ENCODE assay signal across 14 cellular contexts in genomic region chr20:4341804-4342560, GRCh38.
DNase-seq lines count a peak whose midpoint lies in the region; ATAC-seq and TF ChIP-seq lines count a peak whose summit lies in the region.
"Had no signal": no experiment of that assay in that cellular context is flagged by ENCODE, and none has a peak within 500 bp of the region (broad histone marks: within the 10 kb centered on the region; RNA-seq: fewer than 3 reads in every experiment).

No MANE protein-coding gene starts in this region.

- no peaks in the 10 kb centered on the region for H3K36me3 ChIP-seq in GM23248 (ENCODE audit: low read depth)
- H3K36me3 ChIP-seq: gastroesophageal sphincter had no signal

- H3K4me1 ChIP-seq in GM23248 (ENCODE audit: insufficient read depth): peaks cover 16% of the 10 kb centered on the region

- H2AFZ ChIP-seq in GM23248: no peak overlapping the region

- DNase-seq in GM23248 (peak; percentile 61), foreskin fibroblast (peak; percentile 69 to 76), stromal cell of bone marrow (ENCODE audit: low read depth) (peak; percentile 45), NCI-H510A treated with DMSO at 0.1 percent for 48 hours (lab: John Stamatoyannopoulos, UW) (no peak), NCI-H2029 treated with DMSO at 0.1 percent for 48 hours (lab: John Stamatoyannopoulos, UW) (no peak), SKM-1 (lab: John Stamatoyannopoulos, UW; ENCODE audit: unreplicated experiment) (no peak)
- no peak for DNase-seq in activated CD4-positive, CD25-positive, alpha-beta regulatory T cell (lab: John Stamatoyannopoulos, UW)
- DNase-seq: activated effector memory CD4-positive, alpha-beta T cell treated with Interleukin-2 at 50 U/mL for 16 hours; DMS 273 treated with DMSO at 0.1 percent for 48 hours; NCI-H1417 treated with DMSO at 0.1 percent for 48 hours; stimulated activated CD4-positive, alpha-beta T cell treated with anti-CD3 and anti-CD28 coated beads, Interleukin-1b, Interleukin-23, amount 100 ng/mL, for 48 hours had no signal

- H3K27ac ChIP-seq in GM23248: no peak overlapping the region
- H3K27ac ChIP-seq: gastroesophageal sphincter had no signal

- no peaks in the 10 kb centered on the region for H3K27me3 ChIP-seq in GM23248 (replicated peaks; ENCODE audit: insufficient read depth)
- H3K27me3 ChIP-seq: gastroesophageal sphincter had no signal

- H3F3A ChIP-seq in GM23248 (ENCODE audit: insufficient read depth): peaks cover 15% of the 10 kb centered on the region

- no peaks in the 10 kb centered on the region for H3K9me2 ChIP-seq in GM23248 (ENCODE audit: insufficient read depth)

- ATAC-seq in SK-N-SH treated with all-trans-retinoic acid at 6 μM for 48 hours: peak; percentile 69
- ATAC-seq: gastroesophageal sphincter; stimulated activated memory B cell treated with anti-CD40 and anti-IgM and Interleukin-4, amounts not matched to agents 10 μg/mL and 1 μg/mL and 100 μg/mL, for 72 hours had no signal

- no peaks in the 10 kb centered on the region for H3K79me2 ChIP-seq in GM23248 (ENCODE audit: insufficient read depth)

- H3K9me3 ChIP-seq in GM23248 (ENCODE audit: low read depth): no peaks in the 10 kb centered on the region
- H3K9me3 ChIP-seq: gastroesophageal sphincter had no signal

- TF ChIP-seq CTCF in foreskin fibroblast (IDR thresholded peaks at IDR 0.05; ENCODE audit: low read depth, low read length): no peak

- 32 to 33% methylated on average over 7 of the region's 7 CpGs for whole genome bisulfite sequencing in GM23248 (ENCODE audit: low coverage in 1 of 2, low lambda C conversion rate in 2 of 2, missing lambda C conversion rate in 2 of 2), 2 experiments

- no peaks in the 10 kb centered on the region for H4K20me1 ChIP-seq in GM23248 (ENCODE audit: insufficient read depth)

- in situ Hi-C loops in GM23248 (cut with MboI): no loop called here

- peak overlapping the region; percentile 51 for H3K4me2 ChIP-seq in GM23248 (ENCODE audit: unreplicated experiment)

- no peak overlapping the region for H3K9ac ChIP-seq in GM23248

- no peak overlapping the region for H3K4me3 ChIP-seq in GM23248
- no peak overlapping the region for H3K4me3 ChIP-seq in foreskin fibroblast (ENCODE audit: low read depth in 1 of 2, low read length in 2 of 2)
- H3K4me3 ChIP-seq: gastroesophageal sphincter had no signal

TF ChIP-seq in SK-N-SH treated with all-trans-retinoic acid at 6 μM for 48 hours, 23 proteins besides CTCF, POLR2A, EP300 and RAD21:
- TF ChIP-seq, protein P1, sequence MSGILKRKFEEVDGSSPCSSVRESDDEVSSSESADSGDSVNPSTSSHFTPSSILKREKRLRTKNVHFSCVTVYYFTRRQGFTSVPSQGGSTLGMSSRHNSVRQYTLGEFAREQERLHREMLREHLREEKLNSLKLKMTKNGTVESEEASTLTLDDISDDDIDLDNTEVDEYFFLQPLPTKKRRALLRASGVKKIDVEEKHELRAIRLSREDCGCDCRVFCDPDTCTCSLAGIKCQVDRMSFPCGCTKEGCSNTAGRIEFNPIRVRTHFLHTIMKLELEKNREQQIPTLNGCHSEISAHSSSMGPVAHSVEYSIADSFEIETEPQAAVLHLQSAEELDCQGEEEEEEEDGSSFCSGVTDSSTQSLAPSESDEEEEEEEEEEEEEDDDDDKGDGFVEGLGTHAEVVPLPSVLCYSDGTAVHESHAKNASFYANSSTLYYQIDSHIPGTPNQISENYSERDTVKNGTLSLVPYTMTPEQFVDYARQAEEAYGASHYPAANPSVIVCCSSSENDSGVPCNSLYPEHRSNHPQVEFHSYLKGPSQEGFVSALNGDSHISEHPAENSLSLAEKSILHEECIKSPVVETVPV (CRISPR knock-in tag; IDR thresholded peaks at IDR 0.05): no peak
- no peak for TF ChIP-seq TCF4 (CRISPR knock-in tag; IDR thresholded peaks at IDR 0.05; ENCODE audit: borderline replicate concordance)
- TF ChIP-seq POU6F1 (CRISPR knock-in tag; IDR thresholded peaks at IDR 0.05; ENCODE audit: borderline replicate concordance, low read depth): no peak
- no peak for TF ChIP-seq PPARA (CRISPR knock-in tag; IDR thresholded peaks at IDR 0.05; ENCODE audit: borderline replicate concordance)
- no peak for TF ChIP-seq ZC3H10 (CRISPR knock-in tag; IDR thresholded peaks at IDR 0.05)
- TF ChIP-seq ZNF8 (CRISPR knock-in tag; IDR thresholded peaks at IDR 0.05): no peak
- TF ChIP-seq ZFP30 (CRISPR knock-in tag; IDR thresholded peaks at IDR 0.05): no peak
- TF ChIP-seq PATZ1 (CRISPR knock-in tag; IDR thresholded peaks at IDR 0.05; ENCODE audit: borderline replicate concordance): no peak
- no peak for TF ChIP-seq ISL1 (CRISPR knock-in tag; IDR thresholded peaks at IDR 0.05)

Comparison
In these comparisons a context has a peak if more than half of its experiments do, and no peak if none do; other contexts are left out.
1. DNase-seq: peak in GM23248 (single experiment), foreskin fibroblast (2 of 2) and stromal cell of bone marrow (single experiment); none in NCI-H510A treated with DMSO at 0.1 percent for 48 hours (single experiment), activated CD4-positive, CD25-positive, alpha-beta regulatory T cell (0 of 4), NCI-H2029 treated with DMSO at 0.1 percent for 48 hours (single experiment) and SKM-1 (single experiment).